ENCODE assay signal across 8 cellular contexts in the genomic region with DNA sequence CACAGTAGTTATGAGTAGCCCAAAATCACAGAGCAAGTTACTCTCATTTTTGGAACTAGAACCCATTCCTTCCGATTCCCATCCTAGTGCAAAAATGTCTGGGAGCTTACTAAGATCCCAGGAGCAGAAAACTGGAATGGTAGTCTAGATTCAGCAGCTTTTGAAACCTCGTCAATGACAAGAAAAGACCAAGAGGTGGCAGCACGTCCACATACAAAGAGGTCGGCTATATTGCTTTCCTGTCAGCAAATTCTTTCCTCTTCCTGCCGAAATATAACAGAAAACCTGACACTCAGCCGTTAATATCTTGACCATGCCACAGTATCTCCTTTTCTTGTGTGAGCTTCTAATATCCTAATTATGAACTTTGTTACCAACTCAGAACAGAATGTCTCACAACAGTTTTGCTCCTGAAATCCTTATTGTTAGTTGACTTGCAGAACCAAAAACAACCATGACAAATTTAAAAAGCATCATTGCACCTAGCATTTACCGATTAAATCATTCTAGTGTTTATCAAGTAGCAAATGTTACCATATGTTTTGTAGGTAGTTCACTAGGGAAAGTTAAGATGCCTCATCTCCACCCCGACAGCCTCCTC.
DNase-seq lines count a peak whose midpoint lies in the region; ATAC-seq and TF ChIP-seq lines count a peak whose summit lies in the region.

No MANE protein-coding gene starts in this region.

- H3K27ac ChIP-seq in gastrocnemius medialis: no peak overlapping the region

- H3K9me3 ChIP-seq in adipocyte (ENCODE audit: control insufficient read depth, low read length): no peaks in the 10 kb centered on the region
- no peaks in the 10 kb centered on the region for H3K9me3 ChIP-seq in gastrocnemius medialis

- peak; percentile 76 for ATAC-seq in HG02798 (IDR thresholded peaks at IDR 0.05; ENCODE audit: poor library complexity, unreplicated experiment)
- peak; percentile 50 for ATAC-seq in left ventricle myocardium superior
- ATAC-seq in gastrocnemius medialis: peak in 1 of 2 donors; percentile 64

- no peak for TF ChIP-seq POLR2A in gastrocnemius medialis (IDR thresholded peaks at IDR 0.05)

- no peak overlapping the region for H3K9ac ChIP-seq in adipocyte (ENCODE audit: low read length)

- intact Hi-C loops in left ventricle myocardium superior (cut with micrococcal nuclease): loop anchor here (2.0 to 10.0 kb wide), 2 partner anchors 273 to 407 kb away; no protein-coding TSS in a partner anchor
- intact Hi-C loops in gastrocnemius medialis (cut with DNase I; ENCODE audit: low total_unique reads): loop anchor here (10.0 kb wide), 1 partner anchor 503 kb away; no protein-coding TSS in a partner anchor

- no peak overlapping the region for H3K4me3 ChIP-seq in adipocyte (ENCODE audit: low read length)
- H3K4me3 ChIP-seq in gastrocnemius medialis: no peak overlapping the region

- in situ Hi-C loops in gastrocnemius medialis (cut with MboI; ENCODE audit: low sequenced_read_pairs in 4 of 4): loop anchor here (5.0 to 25.0 kb wide), 4 partner anchors 403 to 521 kb away; no protein-coding TSS in a partner anchor

- DNase-seq in stimulated activated CD4-positive, alpha-beta T cell treated with anti-CD3 and anti-CD28 coated beads, Interleukin-15, amount 100 ng/mL, for 24 hours: peak; percentile 33
- no peak for DNase-seq in stimulated activated CD4-positive, alpha-beta T cell treated with anti-CD3 and anti-CD28 coated beads, Interleukin-4, amount 100 ng/mL, for 4 hours
- DNase-seq in NCI-H226: peak; percentile 45
- DNase-seq in adipocyte (ENCODE audit: low read depth): peak; percentile 86
- DNase-seq in left ventricle myocardium superior: no peak
- DNase-seq in gastrocnemius medialis: peak in 1 of 2 donors; percentile 17
- DNase-seq in NCI-H128 (lab: John Stamatoyannopoulos, UW; ENCODE audit: unreplicated experiment): no peak

- H3K4me1 ChIP-seq in adipocyte (ENCODE audit: control insufficient read depth, insufficient read depth, low read length) (no peaks in the 10 kb centered on the region), gastrocnemius medialis (peaks cover 0 to 7% of the 10 kb centered on the region in 2 donors)

- H3K27me3 ChIP-seq in adipocyte (replicated peaks; ENCODE audit: control insufficient read depth, insufficient read depth, low read length) (peaks cover 12% of the 10 kb centered on the region), gastrocnemius medialis (no peaks in the 10 kb centered on the region)

- peak; percentile 53 to 59 (median 58) for TF ChIP-seq CTCF in gastrocnemius medialis (IDR thresholded peaks at IDR 0.05 in 4 of 5, conservative IDR thresholded peaks at IDR 0.05 in 1 of 5)

- H3K36me3 ChIP-seq in adipocyte (ENCODE audit: control insufficient read depth, insufficient read depth, low read length, severe bottlenecking) (no peaks in the 10 kb centered on the region), gastrocnemius medialis (no peaks in the 10 kb centered on the region)

Comparison
In these comparisons a context has a peak if more than half of its experiments do, and no peak if none do; other contexts are left out.
1. DNase-seq: peak in stimulated activated CD4-positive, alpha-beta T cell treated with anti-CD3 and anti-CD28 coated beads, Interleukin-15, amount 100 ng/mL, for 24 hours (single experiment), NCI-H226 (single experiment) and adipocyte (single experiment); none in stimulated activated CD4-positive, alpha-beta T cell treated with anti-CD3 and anti-CD28 coated beads, Interleukin-4, amount 100 ng/mL, for 4 hours (0 of 2), left ventricle myocardium superior (single experiment) and NCI-H128 (single experiment).